9 cellular contexts compared by ENCODE assay signal in genomic region chr16:30876867-30877266, GRCh38.
A peak's percentile ranks its signal among the peaks of the same experiment; 100 is the strongest.
DNase-seq lines count a peak whose midpoint lies in the region; ATAC-seq and TF ChIP-seq lines count a peak whose summit lies in the region.
"Had no signal": no experiment of that assay in that cellular context is flagged by ENCODE, and none has a peak within 500 bp of the region (broad histone marks: within the 10 kb centered on the region; RNA-seq: fewer than 3 reads in every experiment).

No MANE protein-coding gene starts in this region.

- no peaks in the 10 kb centered on the region for H3K27me3 Mint-ChIP-seq in stimulated activated naive CD8-positive, alpha-beta T cell treated with anti-CD3 and anti-CD28 coated beads, Interleukin-15, Interleukin-2, amounts not matched to agents 100 ng/mL and 50 ng/mL, for 24 hours

- ATAC-seq in HG03521 (IDR thresholded peaks at IDR 0.05; ENCODE audit: unreplicated experiment) (no peak), GM18858 (IDR thresholded peaks at IDR 0.05; ENCODE audit: unreplicated experiment) (no peak)

- H3K4me1 ChIP-seq in iPS-18a (ENCODE audit: control insufficient read depth, low read depth, low read length), result peaks cover 10% of the 10 kb centered on the region

- peaks cover 35% of the 10 kb centered on the region for H3K4me1 Mint-ChIP-seq in stimulated activated naive CD8-positive, alpha-beta T cell treated with anti-CD3 and anti-CD28 coated beads, Interleukin-15, Interleukin-2, amounts not matched to agents 100 ng/mL and 50 ng/mL, for 24 hours (ENCODE audit: low read depth)

- H3K9ac ChIP-seq in iPS-18a (ENCODE audit: low read length), result peak overlapping the region; percentile 99

- H3K36me3 Mint-ChIP-seq in stimulated activated naive CD8-positive, alpha-beta T cell treated with anti-CD3 and anti-CD28 coated beads, Interleukin-15, Interleukin-2, amounts not matched to agents 100 ng/mL and 50 ng/mL, for 24 hours (ENCODE audit: low read depth), result peaks cover 20% of the 10 kb centered on the region

- no peaks in the 10 kb centered on the region for H3K9me3 Mint-ChIP-seq in stimulated activated naive CD8-positive, alpha-beta T cell treated with anti-CD3 and anti-CD28 coated beads, Interleukin-15, Interleukin-2, amounts not matched to agents 100 ng/mL and 50 ng/mL, for 24 hours

- DNase-seq in SHP77 (lab: John Stamatoyannopoulos, UW) (peak; percentile 20 to 28), SHP77 treated with DMSO at 0.1 percent for 48 hours (lab: John Stamatoyannopoulos, UW) (no peak), NCI-H187 (lab: John Stamatoyannopoulos, UW) (no peak)
- DNase-seq: NCI-H1930 had no signal

- TF ChIP-seq CTCF in VCaP (conservative IDR thresholded peaks at IDR 0.05), result no peak

- H3K4me3 ChIP-seq in iPS-18a (ENCODE audit: low read length), result peak overlapping the region; percentile 95

- H3K9me3 ChIP-seq in iPS-18a (ENCODE audit: control insufficient read depth, low read depth, low read length), result no peaks in the 10 kb centered on the region

- H3K27ac Mint-ChIP-seq in stimulated activated naive CD8-positive, alpha-beta T cell treated with anti-CD3 and anti-CD28 coated beads, Interleukin-15, Interleukin-2, amounts not matched to agents 100 ng/mL and 50 ng/mL, for 24 hours, result peak overlapping the region; percentile 96

- H3K36me3 ChIP-seq in iPS-18a (ENCODE audit: control insufficient read depth, low read depth, low read length), result no peaks in the 10 kb centered on the region

- H3K27ac ChIP-seq in VCaP (peak overlapping the region; percentile 80; the same call in 1 of the 2 replicates), iPS-18a (ENCODE audit: low read length) (no peak overlapping the region)

- H3K4me3 Mint-ChIP-seq in stimulated activated naive CD8-positive, alpha-beta T cell treated with anti-CD3 and anti-CD28 coated beads, Interleukin-15, Interleukin-2, amounts not matched to agents 100 ng/mL and 50 ng/mL, for 24 hours, result peak overlapping the region; percentile 96

- peaks cover 28% of the 10 kb centered on the region for H3K27me3 ChIP-seq in iPS-18a (ENCODE audit: control insufficient read depth, insufficient read depth, low read length)

Comparison
In these comparisons a context has a peak if more than half of its experiments do, and no peak if none do; other contexts are left out.
1. DNase-seq: peak in SHP77 (2 of 2); none in SHP77 treated with DMSO at 0.1 percent for 48 hours (single experiment) and NCI-H187 (0 of 2).